In genomic region chr2:42928161-42928691, GRCh38 we compare ENCODE assay signal across 9 cellular contexts.
DNase-seq lines count a peak whose midpoint lies in the region; ATAC-seq and TF ChIP-seq lines count a peak whose summit lies in the region.
"Had no signal": no experiment of that assay in that cellular context is flagged by ENCODE, and none has a peak within 500 bp of the region (broad histone marks: within the 10 kb centered on the region; RNA-seq: fewer than 3 reads in every experiment).

No MANE protein-coding gene starts in this region.

- no peaks in the 10 kb centered on the region for H3K9me3 ChIP-seq in psoas muscle

- no peak for ATAC-seq in left cardiac atrium
- no peak for ATAC-seq in psoas muscle
- no peak for ATAC-seq in GM19328 (IDR thresholded peaks at IDR 0.05; ENCODE audit: unreplicated experiment)

- H3K4me3 ChIP-seq in psoas muscle = no peak overlapping the region

- intact Hi-C loops in left cardiac atrium (cut with DNase I) (loop anchor here (5.0 to 10.0 kb wide), 3 partner anchors 51 to 101 kb away; no protein-coding TSS in a partner anchor), psoas muscle (cut with DNase I) (loop anchor here in 1 of 2 donors (10.0 kb wide), 1 partner anchor 63 kb away; no protein-coding TSS in a partner anchor)

- TF ChIP-seq CTCF in psoas muscle (IDR thresholded peaks at IDR 0.05) = no peak

- peak overlapping the region; percentile 81 for H3K27ac ChIP-seq in psoas muscle

- H3K27me3 ChIP-seq in psoas muscle (ENCODE audit: insufficient read depth in 3 of 3, low read length in 2 of 3) = no peaks in the 10 kb centered on the region

- peaks cover 76% of the 10 kb centered on the region for H3K4me1 ChIP-seq in psoas muscle

- no peaks in the 10 kb centered on the region for H3K36me3 ChIP-seq in psoas muscle (ENCODE audit: insufficient read depth in 1 of 2, low read depth in 1 of 2)

- 36 to 43% (median 37%) methylated on average over 9 of the region's 9 CpGs for WGBS in psoas muscle, 3 donors

- DNase-seq in DMS153 treated with DMSO at 0.1 percent for 48 hours (lab: John Stamatoyannopoulos, UW; ENCODE audit: unreplicated experiment) = peak; percentile 50
- DNase-seq in NCI-H82 (lab: John Stamatoyannopoulos, UW) = peak; percentile 42
- peak; percentile 49 for DNase-seq in left cardiac atrium
- no peak for DNase-seq in psoas muscle
- no peak for DNase-seq in GOT3 (lab: John Stamatoyannopoulos, UW)
- no peak for DNase-seq in SW 1271 (lab: John Stamatoyannopoulos, UW)
- no peak for DNase-seq in cerebellum (ENCODE audit: low spot score)
- DNase-seq: activated CD8-positive, alpha-beta memory T cell treated with anti-CD3 and anti-CD28 coated beads, Interleukin-2, amount 50 U/mL, for 48 hours had no signal

Comparison
In these comparisons a context has a peak if more than half of its experiments do, and no peak if none do; other contexts are left out.
1. DNase-seq: peak in DMS153 treated with DMSO at 0.1 percent for 48 hours (single experiment), NCI-H82 (single experiment) and left cardiac atrium (single experiment); none in psoas muscle (0 of 2), GOT3 (single experiment), SW 1271 (0 of 2) and cerebellum (single experiment).